ENCODE assay signal across 18 cellular contexts in genomic region chr1:65238010-65238409, GRCh38.
"Had no signal": no experiment of that assay in that cellular context is flagged by ENCODE, and none has a peak within 500 bp of the region (broad histone marks: within the 10 kb centered on the region; RNA-seq: fewer than 3 reads in every experiment).

No MANE protein-coding gene starts in this region.

- H3K9ac ChIP-seq: SK-N-SH had no signal

- H3K27ac ChIP-seq: RWPE1 had no signal

- H3K36me3 ChIP-seq: MG63 had no signal

- H3K4me2 ChIP-seq: SK-N-SH had no signal

- DNase-seq: Karpas-422, KG1, MG63, NCI-H1092 treated with DMSO at 0.1 percent for 48 hours, NCI-H1436, NCI-H187, NCI-H2029, NCI-H2081 treated with DMSO at 0.1 percent for 48 hours, NCI-H2227 treated with DMSO at 0.1 percent for 48 hours, NCI-H526 treated with DMSO at 0.1 percent for 48 hours, NCI-H748 treated with DMSO at 0.1 percent for 48 hours, PC-3, SHP77, SK-N-SH, SW 1271, T-cell had no signal

- ATAC-seq: Panc1, PC-3, T-cell had no signal

- H3K4me3 ChIP-seq: MG63 had no signal
